30 cellular contexts compared by ENCODE assay signal in the genomic region with DNA sequence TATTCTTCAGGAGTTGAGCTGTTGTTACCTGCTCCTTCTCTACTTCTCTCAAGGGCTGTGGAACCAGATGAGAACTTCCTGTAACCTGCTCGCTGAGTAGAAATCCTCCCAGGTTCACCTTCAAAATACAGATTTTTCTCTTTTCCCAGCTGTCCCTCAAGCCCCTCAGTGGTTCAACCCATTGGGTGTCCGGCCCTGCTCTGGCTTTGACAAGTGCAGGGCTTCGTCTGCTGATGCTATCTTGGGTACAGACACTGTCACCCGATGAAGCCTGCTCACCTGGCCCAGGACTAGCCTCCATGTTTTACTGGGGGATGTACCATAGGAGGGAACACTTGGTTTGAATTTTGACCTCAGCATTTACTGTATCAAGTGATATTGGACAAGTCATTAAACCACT.
"Had no signal": no experiment of that assay in that cellular context is flagged by ENCODE, and none has a peak within 500 bp of the region (broad histone marks: within the 10 kb centered on the region; RNA-seq: fewer than 3 reads in every experiment).

No MANE protein-coding gene starts in this region.

- DNase-seq: activated effector memory CD4-positive, alpha-beta T cell treated with anti-CD3 and anti-CD28 coated beads, Interleukin-2, amount 50 U/mL, for 16 hours; activated effector memory CD4-positive, alpha-beta T cell treated with Interleukin-2 at 50 U/mL for 16 hours; activated gamma-delta T cell; activated gamma-delta T cell treated with Interleukin-2 at 50 U/mL for 16 hours; activated naive CD4-positive, alpha-beta T cell; activated naive CD4-positive, alpha-beta T cell treated with anti-CD3 and anti-CD28 coated beads for 36 hours; activated naive CD4-positive, alpha-beta T cell treated with anti-CD3 and anti-CD28 coated beads, Interleukin-2, amount 10 ng/mL, durations not matched to agents 7 days and 5 days; activated naive CD4-positive, alpha-beta T cell treated with anti-CD3 and anti-CD28 coated beads, Interleukin-2, amount 50 U/mL, for 16 hours; activated naive CD4-positive, alpha-beta T cell treated with Interleukin-2 at 50 U/mL for 16 hours; activated naive CD8-positive, alpha-beta T cell treated with anti-CD3 and anti-CD28 coated beads for 36 hours; activated naive CD8-positive, alpha-beta T cell treated with anti-CD3 and anti-CD28 coated beads, Interleukin-2, amount 10 ng/mL, durations not matched to agents 7 days and 5 days; activated naive CD8-positive, alpha-beta T cell treated with anti-CD3 and anti-CD28 coated beads, Interleukin-2, amount 50 U/mL, for 24 hours; activated T-cell treated with anti-CD3 and anti-CD28 coated beads, Interleukin-2, amount 50 U/mL, for 1 hour; activated T-cell treated with anti-CD3 and anti-CD28 coated beads, Interleukin-2, amount 50 U/mL, for 24 hours; activated T-cell treated with anti-CD3 and anti-CD28 coated beads, Interleukin-2, amount 50 U/mL, for 4 hours; activated T-cell treated with anti-CD3 and anti-CD28 coated beads, Interleukin-2, amount 50 U/mL, for 48 hours; activated T-cell treated with anti-CD3 and anti-CD28 coated beads, Interleukin-2, amount 50 U/mL, for 72 hours; adrenal gland; amniotic stem cell; amygdala; anterior cingulate cortex; aorta; body of pancreas; brain microvascular endothelial cell; caudate nucleus; central memory CD4-positive, alpha-beta T cell; cerebellar nuclear complex had no signal

- H3K27me3 ChIP-seq: adrenal gland, ascending aorta, body of pancreas, brain microvascular endothelial cell, breast epithelium, cardiac muscle cell had no signal

- H3K9me3 ChIP-seq: adrenal gland, ascending aorta, body of pancreas, breast epithelium had no signal

- H3K4me3 ChIP-seq: adrenal gland, ascending aorta, body of pancreas, breast epithelium, cardiac muscle cell had no signal

- H3K4me1 ChIP-seq: adrenal gland, ascending aorta, body of pancreas, breast epithelium had no signal

- H3K36me3 ChIP-seq: adrenal gland, ascending aorta, brain microvascular endothelial cell, breast epithelium, cardiac muscle cell had no signal

- H3K27ac ChIP-seq: adrenal gland, ascending aorta, body of pancreas, brain microvascular endothelial cell, breast epithelium, cardiac muscle cell had no signal
